Comparison of ENCODE assay signal across 12 cellular contexts in genomic region chr17:40980594-40980993, GRCh38. TPM values are rescaled to one million over a fixed set of nuclear protein-coding genes. Genes with fewer than 3 reads are reported as not detected.
DNase-seq lines count a peak whose midpoint lies in the region; ATAC-seq and TF ChIP-seq lines count a peak whose summit lies in the region.
"Had no signal": no experiment of that assay in that cellular context is flagged by ENCODE, and none has a peak within 500 bp of the region (broad histone marks: within the 10 kb centered on the region; RNA-seq: fewer than 3 reads in every experiment).

No MANE protein-coding gene starts in this region.

- no peak overlapping the region for H3K9ac ChIP-seq in fibroblast of lung (ENCODE audit: insufficient read depth, low read length)

- H3K4me2 ChIP-seq in fibroblast of lung (ENCODE audit: extremely low read depth, insufficient read depth, low read length) = peak overlapping the region; percentile 69

- peaks cover 2% of the 10 kb centered on the region for H3K4me1 Mint-ChIP-seq in T-helper 17 cell
- H3K4me1 Mint-ChIP-seq: activated CD4-positive, alpha-beta T cell treated with anti-CD3 and anti-CD28 coated beads, Interleukin-2, amount 10 ng/mL, durations not matched to agents 7 days and 5 days; activated naive CD4-positive, alpha-beta T cell treated with anti-CD3 and anti-CD28 coated beads, Interleukin-2, amount 50 U/mL, for 24 hours had no signal

- H3K4me3 ChIP-seq in SJCRH30 = no peak overlapping the region; the same call in 1 of the 2 replicates
- H3K4me3 ChIP-seq in fibroblast of lung (replicated peaks in 1 of 4; ENCODE audit: control extremely low read depth in 1 of 4, insufficient read depth in 1 of 4, low read depth in 3 of 4, low read length in 4 of 4) = peak overlapping the region in 1 of 4 experiments; percentile 15

- no peaks in the 10 kb centered on the region for H3K27me3 ChIP-seq in SJCRH30
- no peaks in the 10 kb centered on the region for H3K27me3 ChIP-seq in fibroblast of lung (ENCODE audit: control insufficient read depth, insufficient read depth, low read length)

- no peaks in the 10 kb centered on the region for H4K20me1 ChIP-seq in fibroblast of lung (ENCODE audit: control insufficient read depth, extremely low read depth, insufficient read depth, low read length)

- peaks cover 5% of the 10 kb centered on the region for H3K36me3 Mint-ChIP-seq in T-helper 17 cell (ENCODE audit: low read depth)
- H3K36me3 Mint-ChIP-seq: activated naive CD4-positive, alpha-beta T cell treated with anti-CD3 and anti-CD28 coated beads, Interleukin-2, amount 50 U/mL, for 24 hours had no signal

- peak overlapping the region; percentile 84 for H2AFZ ChIP-seq in fibroblast of lung (ENCODE audit: low read length)

- H3K9me3 ChIP-seq in SJCRH30 (replicated peaks) (no peaks in the 10 kb centered on the region), fibroblast of lung (ENCODE audit: control insufficient read depth, insufficient read depth, low read depth, low read length) (no peaks in the 10 kb centered on the region), T-helper 17 cell (ENCODE audit: control insufficient read depth, low read length, poor library complexity, severe bottlenecking) (no peaks in the 10 kb centered on the region)

- DNase-seq in SJCRH30 (peak; percentile 62 to 74), fibroblast of lung (ENCODE audit: low read depth in 2 of 2) (peak in 1 of 2 donors; percentile 53), retina (peak; percentile 70), GM19238 (ENCODE audit: insufficient read length, low spot score) (no peak), T-helper 17 cell (no peak)
- DNase-seq: activated CD4-positive, alpha-beta T cell treated with anti-CD3 and anti-CD28 coated beads, Interleukin-2, amount 10 ng/mL, durations not matched to agents 7 days and 5 days; NCI-H1694 treated with DMSO at 0.1 percent for 48 hours had no signal

- H3K36me3 ChIP-seq in SJCRH30 (no peaks in the 10 kb centered on the region), fibroblast of lung (ENCODE audit: control insufficient read depth, insufficient read depth, low read length) (no peaks in the 10 kb centered on the region)

- H3K4me3 Mint-ChIP-seq in T-helper 17 cell = no peak overlapping the region
- H3K4me3 Mint-ChIP-seq: activated CD4-positive, alpha-beta T cell treated with anti-CD3 and anti-CD28 coated beads, Interleukin-2, amount 10 ng/mL, durations not matched to agents 7 days and 5 days; activated naive CD4-positive, alpha-beta T cell treated with anti-CD3 and anti-CD28 coated beads, Interleukin-2, amount 50 U/mL, for 24 hours had no signal

- ATAC-seq in T-helper 17 cell = no peak
- ATAC-seq: sciatic nerve had no signal

- H3K27me3 Mint-ChIP-seq in T-helper 17 cell = peaks cover 48% of the 10 kb centered on the region

- H3K79me2 ChIP-seq in fibroblast of lung (ENCODE audit: control insufficient read depth, insufficient read depth, low read length) = no peaks in the 10 kb centered on the region

- no peak for TF ChIP-seq CTCF in fibroblast of lung (conservative IDR thresholded peaks at IDR 0.05 in 1 of 2, IDR thresholded peaks at IDR 0.05 in 1 of 2; ENCODE audit: low read depth in 1 of 2, low read length in 2 of 2)

- peaks cover 8% of the 10 kb centered on the region for H3K4me1 ChIP-seq in SJCRH30
- H3K4me1 ChIP-seq in fibroblast of lung (ENCODE audit: control insufficient read depth, extremely low read depth, insufficient read depth, low read length) = peaks cover 6% of the 10 kb centered on the region

- H3K27ac ChIP-seq in SJCRH30 (peak overlapping the region; percentile 29), fibroblast of lung (ENCODE audit: insufficient read depth, low read length) (no peak overlapping the region)
- H3K27ac ChIP-seq: RWPE1 had no signal

- H3K27ac Mint-ChIP-seq in T-helper 17 cell = no peak overlapping the region
- H3K27ac Mint-ChIP-seq: activated CD4-positive, alpha-beta T cell treated with anti-CD3 and anti-CD28 coated beads, Interleukin-2, amount 10 ng/mL, durations not matched to agents 7 days and 5 days; activated naive CD4-positive, alpha-beta T cell treated with anti-CD3 and anti-CD28 coated beads, Interleukin-2, amount 50 U/mL, for 24 hours had no signal

RNA-seq across cellular contexts. Expression of gene KRT40, which starts 3.5 kb away (rescaled TPM):
- not detected in 2 replicates for total RNA-seq in SJCRH30 (2014; rRNA removed; shearing (Covaris generic))
- total RNA-seq in fibroblast of lung (not detected in 2 replicates), T-helper 17 cell (not detected)
- polyA plus RNA-seq in fibroblast of lung = 0.03 and 0.05 TPM in 2 replicates
- not detected in 2 replicates for polyA plus RNA-seq in fibroblast of lung (2012)
- not detected in 2 replicates for polyA minus RNA-seq in fibroblast of lung (ENCODE audit: low replicate concordance)
- total RNA-seq: activated CD4-positive, alpha-beta T cell treated with anti-CD3 and anti-CD28 coated beads, Interleukin-2, amount 10 ng/mL, durations not matched to agents 7 days and 5 days; Daoy; kidney epithelial cell; sciatic nerve had no signal

RNA-seq across cellular contexts. Expression of gene KRTAP3-3, which starts 13.4 kb away (rescaled TPM):
- not detected in 2 replicates for total RNA-seq in SJCRH30 (2014; rRNA removed; shearing (Covaris generic))
- total RNA-seq in fibroblast of lung (not detected in 2 replicates), T-helper 17 cell (not detected)
- not detected in 2 replicates for polyA plus RNA-seq in fibroblast of lung
- not detected in 2 replicates for polyA plus RNA-seq in fibroblast of lung (2012)
- polyA minus RNA-seq in fibroblast of lung (ENCODE audit: low replicate concordance) = not detected in 2 replicates
- total RNA-seq: activated CD4-positive, alpha-beta T cell treated with anti-CD3 and anti-CD28 coated beads, Interleukin-2, amount 10 ng/mL, durations not matched to agents 7 days and 5 days; Daoy; kidney epithelial cell; sciatic nerve had no signal

RNA-seq across cellular contexts. Expression of gene KRT39, which starts 13.8 kb away (rescaled TPM):
- total RNA-seq in SJCRH30 (2014; rRNA removed; shearing (Covaris generic)) = not detected in 2 replicates
- total RNA-seq in fibroblast of lung (0.26 and 0.33 TPM in 2 replicates), T-helper 17 cell (not detected)
- 0.19 and 0.22 TPM in 2 replicates for polyA plus RNA-seq in fibroblast of lung
- 0.16 and 0.19 TPM in 2 replicates for polyA plus RNA-seq in fibroblast of lung (2012)
- not detected in 2 replicates for polyA minus RNA-seq in fibroblast of lung (ENCODE audit: low replicate concordance)
- total RNA-seq: activated CD4-positive, alpha-beta T cell treated with anti-CD3 and anti-CD28 coated beads, Interleukin-2, amount 10 ng/mL, durations not matched to agents 7 days and 5 days; Daoy; kidney epithelial cell; sciatic nerve had no signal

RNA-seq across cellular contexts. Expression of gene KRTAP3-2, which starts 19.1 kb away (rescaled TPM):
- not detected in 2 replicates for total RNA-seq in SJCRH30 (2014; rRNA removed; shearing (Covaris generic))
- not detected in 2 replicates for total RNA-seq in fibroblast of lung
- polyA plus RNA-seq in fibroblast of lung = not detected in 2 replicates
- polyA plus RNA-seq in fibroblast of lung (2012) = not detected in 2 replicates
- polyA minus RNA-seq in fibroblast of lung (ENCODE audit: low replicate concordance) = not detected in 2 replicates
- not detected for total RNA-seq in T-helper 17 cell
- total RNA-seq: activated CD4-positive, alpha-beta T cell treated with anti-CD3 and anti-CD28 coated beads, Interleukin-2, amount 10 ng/mL, durations not matched to agents 7 days and 5 days; Daoy; kidney epithelial cell; sciatic nerve had no signal

RNA-seq across cellular contexts. Expression of gene KRTAP3-1, which starts 28.3 kb away (rescaled TPM):
- not detected in 2 replicates for total RNA-seq in SJCRH30 (2014; rRNA removed; shearing (Covaris generic))
- not detected in 2 replicates for total RNA-seq in fibroblast of lung
- polyA plus RNA-seq in fibroblast of lung = not detected in 2 replicates
- polyA plus RNA-seq in fibroblast of lung (2012) = not detected in 2 replicates
- polyA minus RNA-seq in fibroblast of lung (ENCODE audit: low replicate concordance) = not detected in 2 replicates
- not detected for total RNA-seq in T-helper 17 cell
- total RNA-seq: activated CD4-positive, alpha-beta T cell treated with anti-CD3 and anti-CD28 coated beads, Interleukin-2, amount 10 ng/mL, durations not matched to agents 7 days and 5 days; Daoy; kidney epithelial cell; sciatic nerve had no signal

Comparison
In these comparisons a context has a peak if more than half of its experiments do, and no peak if none do; other contexts are left out.
1. DNase-seq: peak in SJCRH30 (2 of 2) and retina (single experiment); none in GM19238 (single experiment) and T-helper 17 cell (0 of 3).